ENCODE assay signal across 1 cellular context in genomic region chr5:132475939-132476852, GRCh38.
A peak's percentile ranks its signal among the peaks of the same experiment; 100 is the strongest.
TF ChIP-seq lines count a peak whose summit lies in the region.

No MANE protein-coding gene starts in this region.

TF ChIP-seq in HepG2, 621 proteins besides CTCF, POLR2A, EP300 and RAD21 (continued from another document and continues in another):
- TF ChIP-seq ZUFSP (CRISPR knock-in tag; IDR thresholded peaks at IDR 0.05; ENCODE audit: borderline replicate concordance) (no peak), FOXK2 (IDR thresholded peaks at IDR 0.05) (no peak), NKX3-1 (CRISPR knock-in tag; IDR thresholded peaks at IDR 0.05) (no peak), E2F1 (CRISPR knock-in tag; IDR thresholded peaks at IDR 0.05) (no peak), SIN3A (IDR thresholded peaks at IDR 0.05; ENCODE audit: borderline replicate concordance, low read depth, low read length) (no peak), ZNF225 (CRISPR knock-in tag; IDR thresholded peaks at IDR 0.05) (no peak), PCBP1 (IDR thresholded peaks at IDR 0.05; ENCODE audit: borderline replicate concordance, low read depth, low read length) (no peak), ARNT2 (CRISPR knock-in tag; IDR thresholded peaks at IDR 0.05; ENCODE audit: low read depth) (no peak), GTF2F1 (IDR thresholded peaks at IDR 0.05; ENCODE audit: low read length) (no peak), TBP (CRISPR knock-in tag; IDR thresholded peaks at IDR 0.05) (no peak), RXRA (CRISPR knock-in tag; IDR thresholded peaks at IDR 0.05) (peak; percentile 28; the same call in 1 of the 2 replicates), CBX5 (CRISPR knock-in tag; IDR thresholded peaks at IDR 0.05; ENCODE audit: borderline replicate concordance) (no peak), IRF1 (CRISPR knock-in tag; IDR thresholded peaks at IDR 0.05; ENCODE audit: low read depth) (no peak), ZNF720 (CRISPR knock-in tag; IDR thresholded peaks at IDR 0.05) (no peak), HNRNPK (IDR thresholded peaks at IDR 0.05; ENCODE audit: low read depth, low read length, poor library complexity, severe bottlenecking) (no peak), ZNF282 (IDR thresholded peaks at IDR 0.05; ENCODE audit: partially characterized antibody) (no peak), ZSCAN21 (CRISPR knock-in tag; IDR thresholded peaks at IDR 0.05; ENCODE audit: borderline replicate concordance) (no peak), SOX13 (IDR thresholded peaks at IDR 0.05) (no peak), SOX13 (CRISPR knock-in tag; conservative IDR thresholded peaks at IDR 0.05 in 1 of 2, IDR thresholded peaks at IDR 0.05 in 1 of 2) (peak in 1 of 2 experiments; percentile 13; a peak in 1 of 4 replicates), CENPX (CRISPR knock-in tag; IDR thresholded peaks at IDR 0.05) (no peak), NR2C2 (CRISPR knock-in tag; IDR thresholded peaks at IDR 0.05; ENCODE audit: borderline replicate concordance) (no peak), DPF2 (CRISPR knock-in tag; IDR thresholded peaks at IDR 0.05; ENCODE audit: borderline replicate concordance, low read depth) (no peak), ZNF343 (CRISPR knock-in tag; IDR thresholded peaks at IDR 0.05) (no peak), ZNF660 (CRISPR knock-in tag; IDR thresholded peaks at IDR 0.05; ENCODE audit: borderline replicate concordance, low read depth) (no peak), ZNF562 (CRISPR knock-in tag; IDR thresholded peaks at IDR 0.05; ENCODE audit: borderline replicate concordance) (no peak), CCDC6 (CRISPR knock-in tag; IDR thresholded peaks at IDR 0.05) (no peak), ZNF333 (CRISPR knock-in tag; IDR thresholded peaks at IDR 0.05; ENCODE audit: borderline replicate concordance) (0 out of 2 replicates have a peak, but pooled peaks have one; percentile 25), MEIS1 (CRISPR knock-in tag; IDR thresholded peaks at IDR 0.05; ENCODE audit: borderline replicate concordance) (no peak), ZNF230 (CRISPR knock-in tag; IDR thresholded peaks at IDR 0.05) (no peak), RFXAP (CRISPR knock-in tag; IDR thresholded peaks at IDR 0.05; ENCODE audit: borderline replicate concordance) (no peak), TIGD3 (CRISPR knock-in tag; IDR thresholded peaks at IDR 0.05; ENCODE audit: borderline replicate concordance) (no peak), KAT8 (CRISPR knock-in tag; IDR thresholded peaks at IDR 0.05) (0 out of 2 replicates have a peak, but pooled peaks have one; percentile 51), ZMYM3 (CRISPR knock-in tag; IDR thresholded peaks at IDR 0.05) (no peak; the same call in 1 of the 2 replicates), LCORL (IDR thresholded peaks at IDR 0.05) (no peak), LCORL (CRISPR knock-in tag; IDR thresholded peaks at IDR 0.05) (peak; percentile 75; the same call in 1 of the 2 replicates), ZNF235 (CRISPR knock-in tag; IDR thresholded peaks at IDR 0.05; ENCODE audit: borderline replicate concordance) (no peak), ZNF7 (CRISPR knock-in tag; IDR thresholded peaks at IDR 0.05) (no peak), ZNF143 (CRISPR knock-in tag; IDR thresholded peaks at IDR 0.05) (no peak), SMARCE1 (IDR thresholded peaks at IDR 0.05; ENCODE audit: borderline replicate concordance) (no peak), SYNCRIP (IDR thresholded peaks at IDR 0.05; ENCODE audit: insufficient read depth, low read depth, low read length) (no peak), GMEB1 (CRISPR knock-in tag; IDR thresholded peaks at IDR 0.05; ENCODE audit: borderline replicate concordance) (no peak), YEATS2 (CRISPR knock-in tag; IDR thresholded peaks at IDR 0.05; ENCODE audit: borderline replicate concordance) (no peak), MTA1 (CRISPR knock-in tag; IDR thresholded peaks at IDR 0.05; ENCODE audit: borderline replicate concordance) (no peak), PHF8 (CRISPR knock-in tag; IDR thresholded peaks at IDR 0.05) (no peak), MED13 (CRISPR knock-in tag; IDR thresholded peaks at IDR 0.05) (no peak), RXRB (CRISPR knock-in tag; IDR thresholded peaks at IDR 0.05; ENCODE audit: borderline replicate concordance) (peak; percentile 22; the same call in 1 of the 2 replicates), ZNF138 (CRISPR knock-in tag; IDR thresholded peaks at IDR 0.05; ENCODE audit: low read depth) (0 out of 2 replicates have a peak, but pooled peaks have one; percentile 37), ZNF773 (CRISPR knock-in tag; IDR thresholded peaks at IDR 0.05; ENCODE audit: borderline replicate concordance) (no peak), ZFP37 (CRISPR knock-in tag; IDR thresholded peaks at IDR 0.05; ENCODE audit: borderline replicate concordance) (no peak), KDM5B (CRISPR knock-in tag; IDR thresholded peaks at IDR 0.05; ENCODE audit: borderline replicate concordance) (peak; percentile 33; the same call in 1 of the 2 replicates), ZSCAN29 (CRISPR knock-in tag; conservative IDR thresholded peaks at IDR 0.05) (no peak)
- TF ChIP-seq, protein P1, sequence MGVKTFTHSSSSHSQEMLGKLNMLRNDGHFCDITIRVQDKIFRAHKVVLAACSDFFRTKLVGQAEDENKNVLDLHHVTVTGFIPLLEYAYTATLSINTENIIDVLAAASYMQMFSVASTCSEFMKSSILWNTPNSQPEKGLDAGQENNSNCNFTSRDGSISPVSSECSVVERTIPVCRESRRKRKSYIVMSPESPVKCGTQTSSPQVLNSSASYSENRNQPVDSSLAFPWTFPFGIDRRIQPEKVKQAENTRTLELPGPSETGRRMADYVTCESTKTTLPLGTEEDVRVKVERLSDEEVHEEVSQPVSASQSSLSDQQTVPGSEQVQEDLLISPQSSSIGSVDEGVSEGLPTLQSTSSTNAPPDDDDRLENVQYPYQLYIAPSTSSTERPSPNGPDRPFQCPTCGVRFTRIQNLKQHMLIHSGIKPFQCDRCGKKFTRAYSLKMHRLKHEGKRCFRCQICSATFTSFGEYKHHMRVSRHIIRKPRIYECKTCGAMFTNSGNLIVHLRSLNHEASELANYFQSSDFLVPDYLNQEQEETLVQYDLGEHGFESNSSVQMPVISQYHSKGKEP (CRISPR knock-in tag; IDR thresholded peaks at IDR 0.05), result no peak
- TF ChIP-seq, protein P2, sequence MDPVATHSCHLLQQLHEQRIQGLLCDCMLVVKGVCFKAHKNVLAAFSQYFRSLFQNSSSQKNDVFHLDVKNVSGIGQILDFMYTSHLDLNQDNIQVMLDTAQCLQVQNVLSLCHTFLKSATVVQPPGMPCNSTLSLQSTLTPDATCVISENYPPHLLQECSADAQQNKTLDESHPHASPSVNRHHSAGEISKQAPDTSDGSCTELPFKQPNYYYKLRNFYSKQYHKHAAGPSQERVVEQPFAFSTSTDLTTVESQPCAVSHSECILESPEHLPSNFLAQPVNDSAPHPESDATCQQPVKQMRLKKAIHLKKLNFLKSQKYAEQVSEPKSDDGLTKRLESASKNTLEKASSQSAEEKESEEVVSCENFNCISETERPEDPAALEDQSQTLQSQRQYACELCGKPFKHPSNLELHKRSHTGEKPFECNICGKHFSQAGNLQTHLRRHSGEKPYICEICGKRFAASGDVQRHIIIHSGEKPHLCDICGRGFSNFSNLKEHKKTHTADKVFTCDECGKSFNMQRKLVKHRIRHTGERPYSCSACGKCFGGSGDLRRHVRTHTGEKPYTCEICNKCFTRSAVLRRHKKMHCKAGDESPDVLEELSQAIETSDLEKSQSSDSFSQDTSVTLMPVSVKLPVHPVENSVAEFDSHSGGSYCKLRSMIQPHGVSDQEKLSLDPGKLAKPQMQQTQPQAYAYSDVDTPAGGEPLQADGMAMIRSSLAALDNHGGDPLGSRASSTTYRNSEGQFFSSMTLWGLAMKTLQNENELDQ (CRISPR knock-in tag; IDR thresholded peaks at IDR 0.05; ENCODE audit: borderline replicate concordance), result no peak
- TF ChIP-seq, protein P3, sequence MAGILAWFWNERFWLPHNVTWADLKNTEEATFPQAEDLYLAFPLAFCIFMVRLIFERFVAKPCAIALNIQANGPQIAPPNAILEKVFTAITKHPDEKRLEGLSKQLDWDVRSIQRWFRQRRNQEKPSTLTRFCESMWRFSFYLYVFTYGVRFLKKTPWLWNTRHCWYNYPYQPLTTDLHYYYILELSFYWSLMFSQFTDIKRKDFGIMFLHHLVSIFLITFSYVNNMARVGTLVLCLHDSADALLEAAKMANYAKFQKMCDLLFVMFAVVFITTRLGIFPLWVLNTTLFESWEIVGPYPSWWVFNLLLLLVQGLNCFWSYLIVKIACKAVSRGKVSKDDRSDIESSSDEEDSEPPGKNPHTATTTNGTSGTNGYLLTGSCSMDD (CRISPR knock-in tag; IDR thresholded peaks at IDR 0.05), result no peak
- TF ChIP-seq, protein P4, sequence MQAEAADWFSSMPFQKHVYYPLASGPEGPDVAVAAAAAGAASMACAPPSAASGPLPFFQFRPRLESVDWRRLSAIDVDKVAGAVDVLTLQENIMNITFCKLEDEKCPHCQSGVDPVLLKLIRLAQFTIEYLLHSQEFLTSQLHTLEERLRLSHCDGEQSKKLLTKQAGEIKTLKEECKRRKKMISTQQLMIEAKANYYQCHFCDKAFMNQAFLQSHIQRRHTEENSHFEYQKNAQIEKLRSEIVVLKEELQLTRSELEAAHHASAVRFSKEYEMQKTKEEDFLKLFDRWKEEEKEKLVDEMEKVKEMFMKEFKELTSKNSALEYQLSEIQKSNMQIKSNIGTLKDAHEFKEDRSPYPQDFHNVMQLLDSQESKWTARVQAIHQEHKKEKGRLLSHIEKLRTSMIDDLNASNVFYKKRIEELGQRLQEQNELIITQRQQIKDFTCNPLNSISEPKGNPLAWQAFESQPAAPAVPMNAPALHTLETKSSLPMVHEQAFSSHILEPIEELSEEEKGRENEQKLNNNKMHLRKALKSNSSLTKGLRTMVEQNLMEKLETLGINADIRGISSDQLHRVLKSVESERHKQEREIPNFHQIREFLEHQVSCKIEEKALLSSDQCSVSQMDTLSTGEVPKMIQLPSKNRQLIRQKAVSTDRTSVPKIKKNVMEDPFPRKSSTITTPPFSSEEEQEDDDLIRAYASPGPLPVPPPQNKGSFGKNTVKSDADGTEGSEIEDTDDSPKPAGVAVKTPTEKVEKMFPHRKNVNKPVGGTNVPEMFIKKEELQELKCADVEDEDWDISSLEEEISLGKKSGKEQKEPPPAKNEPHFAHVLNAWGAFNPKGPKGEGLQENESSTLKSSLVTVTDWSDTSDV (CRISPR knock-in tag; IDR thresholded peaks at IDR 0.05), result no peak
- TF ChIP-seq, protein P5, sequence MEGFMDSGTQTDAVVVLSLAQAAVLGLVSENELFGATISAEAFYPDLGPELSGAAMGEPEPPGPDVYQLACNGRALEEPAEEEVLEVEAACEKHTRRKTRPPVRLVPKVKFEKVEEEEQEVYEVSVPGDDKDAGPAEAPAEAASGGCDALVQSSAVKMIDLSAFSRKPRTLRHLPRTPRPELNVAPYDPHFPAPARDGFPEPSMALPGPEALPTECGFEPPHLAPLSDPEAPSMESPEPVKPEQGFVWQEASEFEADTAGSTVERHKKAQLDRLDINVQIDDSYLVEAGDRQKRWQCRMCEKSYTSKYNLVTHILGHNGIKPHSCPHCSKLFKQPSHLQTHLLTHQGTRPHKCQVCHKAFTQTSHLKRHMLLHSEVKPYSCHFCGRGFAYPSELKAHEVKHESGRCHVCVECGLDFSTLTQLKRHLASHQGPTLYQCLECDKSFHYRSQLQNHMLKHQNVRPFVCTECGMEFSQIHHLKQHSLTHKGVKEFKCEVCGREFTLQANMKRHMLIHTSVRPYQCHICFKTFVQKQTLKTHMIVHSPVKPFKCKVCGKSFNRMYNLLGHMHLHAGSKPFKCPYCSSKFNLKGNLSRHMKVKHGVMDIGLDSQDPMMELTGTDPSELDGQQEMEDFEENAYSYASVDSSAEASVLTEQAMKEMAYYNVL (CRISPR knock-in tag; IDR thresholded peaks at IDR 0.05; ENCODE audit: borderline replicate concordance), result peak; percentile 44; the same call in 1 of the 2 replicates
